Comparison of ENCODE assay signal across 8 cellular contexts in genomic region chr1:151008244-151009205, GRCh38. TPM values are rescaled to one million over a fixed set of nuclear protein-coding genes. Genes with fewer than 3 reads are reported as not detected.
DNase-seq lines count a peak whose midpoint lies in the region; ATAC-seq and TF ChIP-seq lines count a peak whose summit lies in the region.

Gene PRUNE1, plus strand, starts transcription at chr1:151008449. Its CDS starts 184 bp downstream, at chr1:151008633.

- no peaks in the 10 kb centered on the region for H3K9me3 Mint-ChIP-seq in dendritic cell treated with granulocyte-macrophage colony-stimulating factor and Interleukin-4, amounts not matched to agents 40 ng/mL and 50 ng/mL, for 4 days

- peak within 1 kb of the TSS; percentile 98 for H3K27ac Mint-ChIP-seq in dendritic cell treated with granulocyte-macrophage colony-stimulating factor and Interleukin-4, amounts not matched to agents 40 ng/mL and 50 ng/mL, for 4 days

- DNase-seq in AML-193 (lab: John Stamatoyannopoulos, UW) (peak; percentile 86 to 90), NCI-H82 (lab: John Stamatoyannopoulos, UW) (peak; percentile 100), left lung (peak; percentile 97 to 99)
- peak; percentile 92 to 93 for DNase-seq in activated CD4-positive, alpha-beta T cell treated with anti-CD3 and anti-CD28 coated beads, Interleukin-2, amount 50 U/mL, for 4 hours
- DNase-seq in stimulated activated CD4-positive, alpha-beta T cell treated with anti-CD3 and anti-CD28 coated beads, Interleukin-2, amount 100 ng/mL, for 4 hours (ENCODE audit: low read depth): peak; percentile 92

- no peaks in the 10 kb centered on the region for H3K27me3 ChIP-seq in left lung

- TF ChIP-seq CTCF in left lung (IDR thresholded peaks at IDR 0.05): peak in 1 of 2 donors; percentile 25

- peaks cover 47 to 74% of the 10 kb centered on the region in 2 donors for H3K4me1 ChIP-seq in left lung

- intact Hi-C loops in dendritic cell treated with granulocyte-macrophage colony-stimulating factor and Interleukin-4, amounts not matched to agents 40 ng/mL and 50 ng/mL, for 4 days (cut with micrococcal nuclease): no loop called here
- intact Hi-C loops in left lung (cut with DNase I): no loop called here

- H3K36me3 Mint-ChIP-seq in dendritic cell treated with granulocyte-macrophage colony-stimulating factor and Interleukin-4, amounts not matched to agents 40 ng/mL and 50 ng/mL, for 4 days (ENCODE audit: low read depth): peaks cover 31% of the 10 kb centered on the region

- ATAC-seq in GM19324 (IDR thresholded peaks at IDR 0.05; ENCODE audit: low FRiP score, unreplicated experiment) (peak; percentile 78), HG03571 (IDR thresholded peaks at IDR 0.05; ENCODE audit: unreplicated experiment) (peak; percentile 71), left lung (peak; percentile 90)

- peak within 1 kb of the TSS; percentile 94 to 96 for H3K27ac ChIP-seq in left lung

- H3K36me3 ChIP-seq in left lung: no peaks in the 10 kb centered on the region

- no peaks in the 10 kb centered on the region for H3K9me3 ChIP-seq in left lung

- peak within 1 kb of the TSS; percentile 65 to 66 for H3K4me3 ChIP-seq in left lung

- H3K4me3 Mint-ChIP-seq in dendritic cell treated with granulocyte-macrophage colony-stimulating factor and Interleukin-4, amounts not matched to agents 40 ng/mL and 50 ng/mL, for 4 days: peak within 1 kb of the TSS; percentile 98

- peaks cover 70% of the 10 kb centered on the region for H3K4me1 Mint-ChIP-seq in dendritic cell treated with granulocyte-macrophage colony-stimulating factor and Interleukin-4, amounts not matched to agents 40 ng/mL and 50 ng/mL, for 4 days (ENCODE audit: low read depth)

- no peaks in the 10 kb centered on the region for H3K27me3 Mint-ChIP-seq in dendritic cell treated with granulocyte-macrophage colony-stimulating factor and Interleukin-4, amounts not matched to agents 40 ng/mL and 50 ng/mL, for 4 days

RNA-seq across cellular contexts. Expression of gene PRUNE1, which starts in this region (rescaled TPM):
- total RNA-seq in left lung: 10 to 100 TPM; 15.1 to 18.1 TPM

Comparison
In these comparisons a context has a peak if more than half of its experiments do, and no peak if none do; other contexts are left out.
1. Peak in every context shown above with its lines: DNase-seq, ATAC-seq, H3K4me3 ChIP-seq and H3K27ac ChIP-seq.